Comparison of ENCODE assay signal across 1 cellular context in genomic region chr6:130362128-130362527, GRCh38.
TF ChIP-seq lines count a peak whose summit lies in the region.

No MANE protein-coding gene starts in this region.

TF ChIP-seq in HepG2, 621 proteins besides CTCF, POLR2A, EP300 and RAD21 (continued from another document):
- TF ChIP-seq ZBTB40 (IDR thresholded peaks at IDR 0.05) (no peak), ZBTB40 (CRISPR knock-in tag; IDR thresholded peaks at IDR 0.05) (no peak; the same call in 1 of the 2 replicates), SKI (IDR thresholded peaks at IDR 0.05; ENCODE audit: partially characterized antibody) (no peak)
